ENCODE assay signal across 8 cellular contexts in genomic region chr10:29386347-29386999, GRCh38.
DNase-seq lines count a peak whose midpoint lies in the region; ATAC-seq, FAIRE-seq and TF ChIP-seq lines count a peak whose summit lies in the region.

No MANE protein-coding gene starts in this region.

- DNase-seq in GM12892 (ENCODE audit: insufficient read length) (no peak), iPS-NIHi7 (ENCODE audit: extremely low spot score) (peak; percentile 50), suprapubic skin (ENCODE audit: low spot score in 2 of 2) (no peak)
- DNase-seq in activated naive CD4-positive, alpha-beta T cell treated with anti-CD3 and anti-CD28 coated beads, Interleukin-2, amount 10 ng/mL, durations not matched to agents 7 days and 5 days: peak; percentile 29

- no peak for ATAC-seq in GM21723 (IDR thresholded peaks at IDR 0.05; ENCODE audit: unreplicated experiment)
- ATAC-seq in HG02759 (IDR thresholded peaks at IDR 0.05; ENCODE audit: unreplicated experiment): no peak

- peak; percentile 90 for TF ChIP-seq CTCF in C4-2B (conservative IDR thresholded peaks at IDR 0.05)
- TF ChIP-seq CTCF in LNCAP (IDR thresholded peaks at IDR 0.05): peak; percentile 78
- peak; percentile 66 to 70 for TF ChIP-seq CTCF in suprapubic skin (IDR thresholded peaks at IDR 0.05)

- H3K36me3 ChIP-seq in suprapubic skin: no peaks in the 10 kb centered on the region

- H3K27me3 ChIP-seq in suprapubic skin: no peaks in the 10 kb centered on the region

- H3K36me3 Mint-ChIP-seq in activated naive CD4-positive, alpha-beta T cell treated with anti-CD3 and anti-CD28 coated beads, Interleukin-2, amount 10 ng/mL, durations not matched to agents 7 days and 5 days: no peaks in the 10 kb centered on the region

- peaks cover 4% of the 10 kb centered on the region for H3K4me1 Mint-ChIP-seq in activated naive CD4-positive, alpha-beta T cell treated with anti-CD3 and anti-CD28 coated beads, Interleukin-2, amount 10 ng/mL, durations not matched to agents 7 days and 5 days

- H3K27ac Mint-ChIP-seq in activated naive CD4-positive, alpha-beta T cell treated with anti-CD3 and anti-CD28 coated beads, Interleukin-2, amount 10 ng/mL, durations not matched to agents 7 days and 5 days: no peak overlapping the region

- no peak overlapping the region for H3K4me3 ChIP-seq in suprapubic skin

- no peak for TF ChIP-seq EP300 in suprapubic skin (IDR thresholded peaks at IDR 0.05)

- CTCF ChIA-PET in activated naive CD4-positive, alpha-beta T cell treated with anti-CD3 and anti-CD28 coated beads, Interleukin-2, amount 10 ng/mL, durations not matched to agents 7 days and 5 days (lab: Charles Lee): interaction anchor here (0.6 to 2.2 kb wide), 10 partner anchors 23 to 961 kb away, joined by 3 to 7 read pairs (median 3); no protein-coding TSS in a partner anchor

- TF ChIP-seq POLR2A in GM12892 (IDR thresholded peaks at IDR 0.05; ENCODE audit: low read depth, low read length) (no peak), suprapubic skin (IDR thresholded peaks at IDR 0.05) (no peak)

- no peak overlapping the region for H3K4me3 Mint-ChIP-seq in activated naive CD4-positive, alpha-beta T cell treated with anti-CD3 and anti-CD28 coated beads, Interleukin-2, amount 10 ng/mL, durations not matched to agents 7 days and 5 days

- no peaks in the 10 kb centered on the region for H3K9me3 Mint-ChIP-seq in activated naive CD4-positive, alpha-beta T cell treated with anti-CD3 and anti-CD28 coated beads, Interleukin-2, amount 10 ng/mL, durations not matched to agents 7 days and 5 days

- 43% methylated on average over 8 of the region's 8 CpGs for WGBS in suprapubic skin

- H3K27me3 Mint-ChIP-seq in activated naive CD4-positive, alpha-beta T cell treated with anti-CD3 and anti-CD28 coated beads, Interleukin-2, amount 10 ng/mL, durations not matched to agents 7 days and 5 days: peaks cover 41% of the 10 kb centered on the region

- FAIRE-seq in GM12892 (lab: Jason Lieb, UNC): peak; percentile 84

- H3K4me1 ChIP-seq in suprapubic skin: no peaks in the 10 kb centered on the region

- no peak overlapping the region for H3K27ac ChIP-seq in C4-2B
- no peak overlapping the region for H3K27ac ChIP-seq in suprapubic skin

- H3K9me3 ChIP-seq in suprapubic skin: no peaks in the 10 kb centered on the region

Comparison
In these comparisons a context has a peak if more than half of its experiments do, and no peak if none do; other contexts are left out.
1. DNase-seq: peak in activated naive CD4-positive, alpha-beta T cell treated with anti-CD3 and anti-CD28 coated beads, Interleukin-2, amount 10 ng/mL, durations not matched to agents 7 days and 5 days (single experiment) and iPS-NIHi7 (single experiment); none in GM12892 (single experiment) and suprapubic skin (0 of 2).
2. Peak in every context shown above with its lines, with median percentiles within 50 percentile points of each other: CTCF ChIP-seq.